1 cellular context compared by ENCODE assay signal in genomic region chr13:48579167-48579918, GRCh38.
A peak's percentile ranks its signal among the peaks of the same experiment; 100 is the strongest.
TF ChIP-seq lines count a peak whose summit lies in the region.

No MANE protein-coding gene starts in this region.

TF ChIP-seq in GM12878, 131 proteins besides CTCF, POLR2A, EP300 and RAD21 (continued from another document and continues in another):
- TF ChIP-seq HSF1 (IDR thresholded peaks at IDR 0.05; ENCODE audit: low read depth, low read length) = no peak
- TF ChIP-seq BRCA1 (IDR thresholded peaks at IDR 0.05; ENCODE audit: low read depth, low read length) = no peak
- TF ChIP-seq PAX8 (IDR thresholded peaks at IDR 0.05) = no peak
- TF ChIP-seq BCL11A (IDR thresholded peaks at IDR 0.05; ENCODE audit: low read depth, low read length) = peak; percentile 100
- no peak for TF ChIP-seq MYB (IDR thresholded peaks at IDR 0.05; ENCODE audit: borderline replicate concordance, low read depth, low read length)
- TF ChIP-seq ESRRA (IDR thresholded peaks at IDR 0.05; ENCODE audit: low read length) = no peak
- no peak for TF ChIP-seq IRF3 (IDR thresholded peaks at IDR 0.05)
- no peak for TF ChIP-seq NFXL1 (IDR thresholded peaks at IDR 0.05; ENCODE audit: borderline replicate concordance)
- TF ChIP-seq PBX3 (IDR thresholded peaks at IDR 0.05; ENCODE audit: insufficient replicate concordance, low read depth, low read length) = no peak
- TF ChIP-seq CBX3 (IDR thresholded peaks at IDR 0.05; ENCODE audit: borderline replicate concordance, low read depth) = no peak
- TF ChIP-seq MLLT1 (IDR thresholded peaks at IDR 0.05) = 0 out of 2 replicates have a peak, but pooled peaks have one; percentile 41
- TF ChIP-seq ZZZ3 (IDR thresholded peaks at IDR 0.05; ENCODE audit: control insufficient read depth, insufficient read length, low read depth) = no peak
- no peak for TF ChIP-seq HCFC1 (IDR thresholded peaks at IDR 0.05; ENCODE audit: low read length)
- peak; percentile 88 for TF ChIP-seq CBX5 (IDR thresholded peaks at IDR 0.05; ENCODE audit: low read depth)
- TF ChIP-seq NR2F1 (conservative IDR thresholded peaks at IDR 0.05) = peak; percentile 57
- no peak for TF ChIP-seq TCF7 (IDR thresholded peaks at IDR 0.05; ENCODE audit: borderline replicate concordance)
- peak; percentile 96 to 97 for TF ChIP-seq BHLHE40 (IDR thresholded peaks at IDR 0.05; ENCODE audit: borderline replicate concordance in 1 of 2, low read depth in 2 of 2, low read length in 1 of 2)
- TF ChIP-seq CHD2 (IDR thresholded peaks at IDR 0.05; ENCODE audit: borderline replicate concordance, low read depth, low read length) = peak; percentile 80
- TF ChIP-seq FOS (IDR thresholded peaks at IDR 0.05; ENCODE audit: borderline replicate concordance, extremely low read depth, insufficient read length) = no peak
- no peak for TF ChIP-seq RFX5 (IDR thresholded peaks at IDR 0.05; ENCODE audit: low read depth, low read length)
- TF ChIP-seq POU2F2 (IDR thresholded peaks at IDR 0.05; ENCODE audit: borderline replicate concordance, low read depth, low read length) = peak; percentile 89; the same call in 2 of the 3 replicates
- no peak for TF ChIP-seq ZBTB11 (CRISPR knock-in tag; IDR thresholded peaks at IDR 0.05)
- no peak for TF ChIP-seq POLR2AphosphoS2 (IDR thresholded peaks at IDR 0.05; ENCODE audit: low read depth, low read length)
- no peak for TF ChIP-seq MAX (IDR thresholded peaks at IDR 0.05; ENCODE audit: low read depth, low read length)
- TF ChIP-seq SMARCA5 (IDR thresholded peaks at IDR 0.05) = no peak
- peak; percentile 53; the same call in 1 of the 2 replicates for TF ChIP-seq NBN (IDR thresholded peaks at IDR 0.05)
- TF ChIP-seq MEF2B (IDR thresholded peaks at IDR 0.05; ENCODE audit: partially characterized antibody, poor library complexity, severe bottlenecking) = peak; percentile 81
- no peak for TF ChIP-seq ZBTB40 (IDR thresholded peaks at IDR 0.05; ENCODE audit: borderline replicate concordance)
- TF ChIP-seq MTA2 (IDR thresholded peaks at IDR 0.05; ENCODE audit: low read depth) = peak; percentile 95
- TF ChIP-seq HDAC6 (IDR thresholded peaks at IDR 0.05; ENCODE audit: unreplicated experiment) = no peak
- TF ChIP-seq SPI1 (IDR thresholded peaks at IDR 0.05; ENCODE audit: borderline replicate concordance, insufficient read depth, low read depth, low read length) = peak; percentile 100
- TF ChIP-seq TBL1XR1 (IDR thresholded peaks at IDR 0.05; ENCODE audit: low read depth, low read length) = peak; percentile 97
- TF ChIP-seq ETV6 (conservative IDR thresholded peaks at IDR 0.05 in 1 of 2, IDR thresholded peaks at IDR 0.05 in 1 of 2; ENCODE audit: borderline replicate concordance in 1 of 2, low read depth in 1 of 2) = peak in 1 of 2 experiments; percentile 98; a peak in 2 of 4 replicates
- peak; percentile 91 for TF ChIP-seq TCF3 (IDR thresholded peaks at IDR 0.05; ENCODE audit: borderline replicate concordance, insufficient read depth, low read depth, low read length)
- no peak for TF ChIP-seq CEBPZ (IDR thresholded peaks at IDR 0.05; ENCODE audit: low read depth, low read length)
- TF ChIP-seq REST (IDR thresholded peaks at IDR 0.05; ENCODE audit: low read depth, low read length) = no peak
- TF ChIP-seq NFIC (IDR thresholded peaks at IDR 0.05; ENCODE audit: low read depth, low read length) = peak; percentile 99
- TF ChIP-seq MTA3 (IDR thresholded peaks at IDR 0.05; ENCODE audit: borderline replicate concordance, low read length) = peak; percentile 98
- TF ChIP-seq NR2C1 (IDR thresholded peaks at IDR 0.05) = no peak
- TF ChIP-seq CREM (IDR thresholded peaks at IDR 0.05; ENCODE audit: low read depth) = peak; percentile 87
- no peak for TF ChIP-seq HDGF (IDR thresholded peaks at IDR 0.05)
- TF ChIP-seq NFYA (IDR thresholded peaks at IDR 0.05; ENCODE audit: borderline replicate concordance, low read depth, low read length) = no peak
